Comparison of ENCODE assay signal across 23 cellular contexts in genomic region chr15:67420137-67420536, GRCh38.
"Had no signal": no experiment of that assay in that cellular context is flagged by ENCODE, and none has a peak within 500 bp of the region (broad histone marks: within the 10 kb centered on the region; RNA-seq: fewer than 3 reads in every experiment).

No MANE protein-coding gene starts in this region.

- H3K4me1 ChIP-seq: left lung, lower lobe of right lung, right atrium auricular region, right lobe of liver, transverse colon, upper lobe of left lung had no signal

- H3K27me3 ChIP-seq: left lung, ovary, right atrium auricular region, right lobe of liver, transverse colon, upper lobe of left lung had no signal

- FAIRE-seq: keratinocyte, urothelium cell line had no signal

- H3K4me3 ChIP-seq: left lung, lower lobe of right lung, ovary, right atrium auricular region, right lobe of liver, smooth muscle cell, transverse colon, upper lobe of left lung had no signal

- DNase-seq: hippocampal formation; left colon; left lung; lower lobe of right lung; mammary epithelial cell; mesenchymal stem cell; naive thymus-derived CD8-positive, alpha-beta T cell; ovary; right lobe of liver; stimulated activated CD4-positive, alpha-beta T cell treated with anti-CD3 and anti-CD28 coated beads, Interleukin-1b, Interleukin-23, amount 100 ng/mL, for 48 hours; stimulated activated CD4-positive, alpha-beta T cell treated with anti-CD3 and anti-CD28 coated beads, Interleukin-2, amount 100 ng/mL, for 48 hours; stimulated activated CD4-positive, alpha-beta T cell treated with anti-CD3 and anti-CD28 coated beads, Interleukin-4, amount 100 ng/mL, for 4 hours; stimulated activated CD8-positive, alpha-beta memory T cell treated with anti-CD3 and anti-CD28 coated beads, Interleukin-4, amount 100 ng/mL, for 48 hours; stimulated activated naive CD4-positive, alpha-beta T cell treated with Interleukin-2 at 50 U/mL for 16 hours; stimulated activated naive CD8-positive, alpha-beta T cell treated with anti-CD3 and anti-CD28 coated beads, Interleukin-15, amount 100 ng/mL, for 72 hours; substantia nigra; transverse colon; upper lobe of left lung had no signal

- H3K9me3 ChIP-seq: left lung, lower lobe of right lung, ovary, right atrium auricular region, right lobe of liver, transverse colon, upper lobe of left lung had no signal

- H3K36me3 ChIP-seq: left lung, lower lobe of right lung, ovary, right atrium auricular region, right lobe of liver, transverse colon, upper lobe of left lung had no signal

- H3K4me2 ChIP-seq: smooth muscle cell had no signal

- H3K27ac ChIP-seq: left lung, lower lobe of right lung, ovary, right atrium auricular region, right lobe of liver, transverse colon, upper lobe of left lung had no signal

- ATAC-seq: left colon; left lung; lower lobe of right lung; naive thymus-derived CD8-positive, alpha-beta T cell; right lobe of liver; stimulated activated memory B cell treated with anti-CD40 and anti-IgM and Interleukin-4, amounts not matched to agents 10 μg/mL and 1 μg/mL and 100 μg/mL, for 72 hours; stimulated activated naive CD8-positive, alpha-beta T cell treated with anti-CD3 and anti-CD28 coated beads, Interleukin-15, amount 100 ng/mL, for 72 hours had no signal
